3 cellular contexts compared by ENCODE assay signal in the genomic region with DNA sequence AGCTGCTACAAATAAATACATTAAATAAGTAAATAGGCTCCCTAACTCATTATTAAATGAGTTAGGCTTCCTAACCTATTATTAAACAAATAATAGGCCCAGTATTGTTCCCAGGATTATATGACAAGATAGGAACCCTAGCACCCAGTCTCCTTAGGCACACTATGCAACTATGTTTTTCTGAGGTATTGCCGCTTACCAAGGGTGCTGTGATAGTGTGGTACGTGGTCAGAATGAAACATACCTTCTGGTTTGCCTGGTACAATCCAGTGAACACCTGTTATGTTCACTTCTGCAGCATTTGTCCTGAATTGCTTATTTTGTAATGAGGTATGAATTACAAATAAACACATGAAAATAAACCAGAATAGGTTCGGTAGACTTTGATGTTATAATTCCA.
"Had no signal": no experiment of that assay in that cellular context is flagged by ENCODE, and none has a peak within 500 bp of the region (broad histone marks: within the 10 kb centered on the region; RNA-seq: fewer than 3 reads in every experiment).

No MANE protein-coding gene starts in this region.

- DNase-seq: GDM1, GF-D8 had no signal

- ATAC-seq: GM12878 had no signal

- H3K4me3 ChIP-seq: GM12878 had no signal
